ENCODE assay signal across 26 cellular contexts in the genomic region with DNA sequence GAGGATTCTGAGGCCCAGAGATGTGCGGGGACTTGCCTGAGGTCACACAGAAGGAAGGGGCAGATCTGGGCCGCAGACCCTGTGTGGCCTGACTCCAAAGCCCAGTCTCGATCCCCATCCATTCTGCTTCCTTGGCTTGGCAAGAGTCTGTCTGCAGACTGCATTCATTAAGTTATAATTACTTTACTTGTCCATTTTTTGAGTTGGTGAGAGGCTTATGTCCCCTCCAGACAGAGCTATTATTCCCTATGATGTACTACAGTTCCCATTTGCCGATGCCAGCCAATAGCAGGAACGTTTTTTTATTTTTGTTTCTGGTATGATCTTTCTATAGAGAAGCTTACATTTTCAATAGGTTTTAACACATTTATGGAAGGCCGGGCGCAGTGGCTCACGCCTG.
"Had no signal": no experiment of that assay in that cellular context is flagged by ENCODE, and none has a peak within 500 bp of the region (broad histone marks: within the 10 kb centered on the region; RNA-seq: fewer than 3 reads in every experiment).

No MANE protein-coding gene starts in this region.

- FAIRE-seq: colon, endometrium, islet of Langerhans, keratinocyte had no signal

- DNase-seq: cortex of kidney; effector CD8-positive, alpha-beta T cell; effector memory CD8-positive, alpha-beta T cell; endodermal cell; erythroblast; esophagus squamous epithelium; foreskin fibroblast; foreskin melanocyte; gastrocnemius medialis; glutamatergic neuron; head of caudate nucleus; heart right ventricle; hippocampal formation; left cardiac atrium; left lung; left ventricle myocardium superior; lower lobe of right lung; mesenchymal stem cell; mucosa of descending colon; naive B cell had no signal

- H3K4me1 ChIP-seq: esophagus squamous epithelium, gastrocnemius medialis had no signal

- H3K27me3 ChIP-seq: esophagus squamous epithelium, gastrocnemius medialis, heart right ventricle, left lung had no signal

- H3K27ac ChIP-seq: epithelial cell of prostate, heart right ventricle, left lung, lower lobe of right lung had no signal

- ATAC-seq: effector memory CD8-positive, alpha-beta T cell; esophagus mucosa; gastrocnemius medialis; heart right ventricle; left cardiac atrium; left lung; left ventricle myocardium superior; mucosa of descending colon had no signal

- H3K4me3 ChIP-seq: esophagus squamous epithelium, gastrocnemius medialis, heart right ventricle, left lung, lower lobe of right lung, mucosa of descending colon had no signal

- H3K9me3 ChIP-seq: esophagus squamous epithelium, gastrocnemius medialis, heart right ventricle, left lung, lower lobe of right lung, mucosa of descending colon had no signal
